In genomic region chr2:12636837-12637581, GRCh38 we compare ENCODE assay signal across 19 cellular contexts.
DNase-seq lines count a peak whose midpoint lies in the region; ATAC-seq, FAIRE-seq and TF ChIP-seq lines count a peak whose summit lies in the region.
"Had no signal": no experiment of that assay in that cellular context is flagged by ENCODE, and none has a peak within 500 bp of the region (broad histone marks: within the 10 kb centered on the region; RNA-seq: fewer than 3 reads in every experiment).

No MANE protein-coding gene starts in this region.

- H3K18ac ChIP-seq in IMR-90 (ENCODE audit: low read depth, low read length), result peak overlapping the region; percentile 71

- H2AK5ac ChIP-seq in IMR-90 (ENCODE audit: low read depth, low read length), result peak overlapping the region; percentile 77

- peaks cover 13% of the 10 kb centered on the region for H3K27me3 Mint-ChIP-seq in astrocyte (ENCODE audit: low read depth, unreplicated experiment)

- no CpG with 5 or more reads among the region's 1 CpG for WGBS in IMR-90 (ENCODE audit: extremely low coverage in 2 of 2, insufficient read length in 1 of 2), 2 experiments
- WGBS in right cardiac atrium, result 9% methylated on average over 1 of the region's 1 CpG
- 8% methylated on average over 1 of the region's 1 CpG for WGBS in smooth muscle cell (ENCODE audit: low lambda C conversion rate)
- 39 to 43% methylated on average over 1 of the region's 1 CpG for WGBS in thyroid gland, 2 donors

- H3K4me3 ChIP-seq in IMR-90 (ENCODE audit: insufficient read depth, low read depth, low read length) (no peak overlapping the region), astrocyte (ENCODE audit: insufficient read depth, low read depth, low read length) (no peak overlapping the region), right cardiac atrium (ENCODE audit: low read length) (no peak overlapping the region), smooth muscle cell (no peak overlapping the region), thyroid gland (replicated peaks in 1 of 3) (no peak overlapping the region), kidney (ENCODE audit: low read length in 2 of 2) (no peak overlapping the region)
- H3K4me3 ChIP-seq: lower lobe of right lung had no signal

- no peak for TF ChIP-seq POLR2A in IMR-90 (IDR thresholded peaks at IDR 0.05; ENCODE audit: low read depth, low read length)
- TF ChIP-seq POLR2A in thyroid gland (IDR thresholded peaks at IDR 0.05), result no peak

- H3K4me2 ChIP-seq in IMR-90 (ENCODE audit: low read depth, low read length), result 0 out of 2 replicates have a peak overlapping the region, but pooled peaks have one; percentile 7
- no peak overlapping the region for H3K4me2 ChIP-seq in astrocyte (ENCODE audit: low read length)
- H3K4me2 ChIP-seq in smooth muscle cell, result no peak overlapping the region

- in situ Hi-C loops in IMR-90 (cut with MboI; ENCODE audit: low sequenced_read_pairs), result no loop called here

- H3K23ac ChIP-seq in IMR-90 (ENCODE audit: low read depth, low read length), result peak overlapping the region; percentile 87; the same call in 1 of the 2 replicates

- peaks cover 1% of the 10 kb centered on the region for H3K9me3 Mint-ChIP-seq in astrocyte (ENCODE audit: unreplicated experiment)

- H3K9me3 ChIP-seq in IMR-90 (ENCODE audit: control insufficient read depth, insufficient read depth, low read length) (no peaks in the 10 kb centered on the region), astrocyte (ENCODE audit: insufficient read depth, low read depth, low read length) (no peaks in the 10 kb centered on the region), right cardiac atrium (ENCODE audit: control insufficient read depth, low read length) (no peaks in the 10 kb centered on the region), smooth muscle cell (replicated peaks; ENCODE audit: low read depth) (no peaks in the 10 kb centered on the region), thyroid gland (no peaks in the 10 kb centered on the region), kidney (ENCODE audit: control insufficient read depth in 1 of 2, low read length in 2 of 2) (no peaks in the 10 kb centered on the region)
- H3K9me3 ChIP-seq: lower lobe of right lung had no signal

- no peak overlapping the region for H3K27ac Mint-ChIP-seq in astrocyte (ENCODE audit: unreplicated experiment)
- H3K27ac Mint-ChIP-seq: activated CD4-positive, alpha-beta T cell treated with anti-CD3 and anti-CD28 coated beads, Interleukin-2, amount 10 ng/mL, durations not matched to agents 24 days and 14 days had no signal

- H4K20me1 ChIP-seq in IMR-90 (ENCODE audit: insufficient read depth, low read length) (no peaks in the 10 kb centered on the region), astrocyte (ENCODE audit: insufficient read depth, low read length) (no peaks in the 10 kb centered on the region), smooth muscle cell (ENCODE audit: low read depth) (no peaks in the 10 kb centered on the region)

- intact Hi-C loops in IMR-90 (cut with micrococcal nuclease) (no loop called here), right cardiac atrium (cut with DNase I) (no loop called here), thyroid gland (cut with DNase I) (no loop called here), kidney (cut with DNase I) (no loop called here)

- H2BK15ac ChIP-seq in IMR-90 (ENCODE audit: low read depth, low read length), result peak overlapping the region; percentile 96; the same call in 2 of the 3 replicates

- H4K5ac ChIP-seq in IMR-90 (ENCODE audit: low read depth, low read length), result peak overlapping the region; percentile 77

- peaks cover 11% of the 10 kb centered on the region for H3K4me1 Mint-ChIP-seq in astrocyte (ENCODE audit: low read depth, unreplicated experiment)
- H3K4me1 Mint-ChIP-seq: neural crest cell had no signal

- H3K27me3 ChIP-seq in IMR-90 (ENCODE audit: control insufficient read depth, insufficient read depth, low read length) (no peaks in the 10 kb centered on the region; the same call in 1 of the 2 replicates), astrocyte (ENCODE audit: insufficient read depth, low read length) (no peaks in the 10 kb centered on the region), right cardiac atrium (ENCODE audit: control insufficient read depth, insufficient read depth) (no peaks in the 10 kb centered on the region), smooth muscle cell (ENCODE audit: low read depth) (no peaks in the 10 kb centered on the region), thyroid gland (no peaks in the 10 kb centered on the region)

- H4K91ac ChIP-seq in IMR-90 (ENCODE audit: insufficient read depth, low read depth, low read length), result peak overlapping the region; percentile 85

- H3K36me3 ChIP-seq in IMR-90 (ENCODE audit: control insufficient read depth, insufficient read depth, low read length) (no peaks in the 10 kb centered on the region), astrocyte (ENCODE audit: insufficient read depth, low read length) (no peaks in the 10 kb centered on the region), smooth muscle cell (ENCODE audit: low read depth) (no peaks in the 10 kb centered on the region), thyroid gland (no peaks in the 10 kb centered on the region), kidney (ENCODE audit: control insufficient read depth in 1 of 2, insufficient read depth in 2 of 2, low read length in 2 of 2) (no peaks in the 10 kb centered on the region)
- H3K36me3 ChIP-seq: lower lobe of right lung had no signal

- H3K56ac ChIP-seq in IMR-90 (ENCODE audit: extremely low read depth, insufficient read depth, low read length), result no peak overlapping the region

- POLR2A ChIA-PET in IMR-90 (lab: Charles Lee; ENCODE audit: unreplicated experiment), result no interaction called here

- H3F3A ChIP-seq in smooth muscle cell (ENCODE audit: low read depth), result no peaks in the 10 kb centered on the region

- H3K9ac ChIP-seq in IMR-90 (ENCODE audit: low read depth, low read length) (peak overlapping the region; percentile 12; the same call in 1 of the 2 replicates), astrocyte (ENCODE audit: low read length) (no peak overlapping the region), smooth muscle cell (ENCODE audit: low read depth) (no peak overlapping the region), kidney (ENCODE audit: low read length in 2 of 2) (no peak overlapping the region)

- BruUV-seq in IMR-90 (replicated peaks; lab: Mats Ljungman, UMichigan), result no TSS peak

- TF ChIP-seq CTCF in IMR-90 (conservative IDR thresholded peaks at IDR 0.05; ENCODE audit: low read depth, low read length) (no peak), astrocyte (IDR thresholded peaks at IDR 0.05; ENCODE audit: insufficient read depth, low read depth, low read length) (no peak), smooth muscle cell (IDR thresholded peaks at IDR 0.05; ENCODE audit: borderline replicate concordance, insufficient read depth, poor library complexity, severe bottlenecking) (no peak), thyroid gland (IDR thresholded peaks at IDR 0.05) (no peak), kidney (IDR thresholded peaks at IDR 0.05; ENCODE audit: borderline replicate concordance, extremely low read depth, insufficient read depth) (no peak)

- H3K4me3 Mint-ChIP-seq in astrocyte (ENCODE audit: unreplicated experiment), result no peak overlapping the region
- H3K4me3 Mint-ChIP-seq: activated CD4-positive, alpha-beta T cell treated with anti-CD3 and anti-CD28 coated beads, Interleukin-2, amount 10 ng/mL, durations not matched to agents 24 days and 14 days; neural crest cell had no signal

- H3K79me2 ChIP-seq in astrocyte (ENCODE audit: insufficient read depth, low read length) (no peaks in the 10 kb centered on the region), smooth muscle cell (ENCODE audit: low read depth) (no peaks in the 10 kb centered on the region)

- H3K4me1 ChIP-seq in IMR-90 (ENCODE audit: control insufficient read depth, insufficient read depth, low read length) (peaks cover 3% of the 10 kb centered on the region; the same call in 1 of the 2 replicates), astrocyte (ENCODE audit: insufficient read depth, low read length) (no peaks in the 10 kb centered on the region), right cardiac atrium (ENCODE audit: control insufficient read depth, insufficient read depth, low read length) (no peaks in the 10 kb centered on the region), smooth muscle cell (ENCODE audit: low read depth) (peaks cover 3% of the 10 kb centered on the region), thyroid gland (no peaks in the 10 kb centered on the region), kidney (ENCODE audit: control insufficient read depth in 1 of 2, insufficient read depth in 1 of 2, low read depth in 1 of 2, low read length in 2 of 2) (no peaks in the 10 kb centered on the region)
- H3K4me1 ChIP-seq: lower lobe of right lung had no signal

- peak overlapping the region; percentile 27 for H2AFZ ChIP-seq in IMR-90 (replicated peaks; ENCODE audit: low read length, poor library complexity)
- H2AFZ ChIP-seq in astrocyte (ENCODE audit: low read depth, low read length), result no peak overlapping the region
- peak overlapping the region; percentile 41 for H2AFZ ChIP-seq in smooth muscle cell (ENCODE audit: low read depth)

- peak; percentile 74 for ATAC-seq in IMR-90 (ENCODE audit: low read depth)
- peak; percentile 41 to 55 for ATAC-seq in right cardiac atrium
- ATAC-seq: esophagus mucosa, lower lobe of right lung, sciatic nerve had no signal

- H3K9me1 ChIP-seq in IMR-90 (ENCODE audit: insufficient read depth, low read length), result no peaks in the 10 kb centered on the region

- peak overlapping the region; percentile 75 for H2BK120ac ChIP-seq in IMR-90 (ENCODE audit: low read depth, low read length)

- H3K79me1 ChIP-seq in IMR-90 (ENCODE audit: low read depth in 1 of 2, low read length in 2 of 2), result no peaks in the 10 kb centered on the region

- dilution Hi-C loops in IMR-90 (cut with HindIII; ENCODE audit: low sequenced_read_pairs, unreplicated experiment), result no loop called here

- H2BK5ac ChIP-seq in IMR-90 (ENCODE audit: low read depth, low read length, poor library complexity, severe bottlenecking), result peak overlapping the region; percentile 80

- CTCF ChIA-PET in IMR-90 (lab: Yijun Ruan, JAX), result no interaction called here

- H3K36me3 Mint-ChIP-seq in astrocyte (ENCODE audit: low read depth, unreplicated experiment), result no peaks in the 10 kb centered on the region
- H3K36me3 Mint-ChIP-seq: activated naive CD4-positive, alpha-beta T cell treated with anti-CD3 and anti-CD28 coated beads, Interleukin-2, amount 50 U/mL, for 72 hours had no signal

- H2AK9ac ChIP-seq in IMR-90 (replicated peaks; ENCODE audit: low read depth, low read length, poor library complexity), result no peak overlapping the region

- H3K14ac ChIP-seq in IMR-90 (replicated peaks; ENCODE audit: low read depth, low read length), result peak overlapping the region; percentile 84

- peak overlapping the region; percentile 71 to 89 for H4K8ac ChIP-seq in IMR-90 (ENCODE audit: low read depth in 2 of 2, low read length in 2 of 2)

- H3K4ac ChIP-seq in IMR-90 (ENCODE audit: low read depth, low read length), result peak overlapping the region; percentile 24

- DNase-seq in IMR-90, result peak; percentile 42
- DNase-seq in astrocyte (ENCODE audit: low read depth), result peak; percentile 16
- no peak for DNase-seq in right cardiac atrium
- DNase-seq in smooth muscle cell (lab: John Stamatoyannopoulos, UW; ENCODE audit: unreplicated experiment), result no peak
- DNase-seq in thyroid gland, result no peak
- DNase-seq in hypothalamus (lab: John Stamatoyannopoulos, UW), result no peak
- DNase-seq in kidney, result no peak
- DNase-seq: activated CD4-positive, alpha-beta T cell treated with anti-CD3 and anti-CD28 coated beads, Interleukin-2, amount 10 ng/mL, durations not matched to agents 24 days and 14 days; C1 segment of cervical spinal cord; cortex of kidney; DMS79; lower lobe of right lung; SHP77 treated with DMSO at 0.1 percent for 48 hours; T1000 had no signal

- peak overlapping the region; percentile 65 for H3K27ac ChIP-seq in IMR-90 (ENCODE audit: insufficient read depth, low read length)
- H3K27ac ChIP-seq in astrocyte (ENCODE audit: low read depth, low read length), result no peak overlapping the region
- no peak overlapping the region for H3K27ac ChIP-seq in right cardiac atrium (ENCODE audit: low read length)
- peak overlapping the region; percentile 42 for H3K27ac ChIP-seq in smooth muscle cell (ENCODE audit: low read depth)
- no peak overlapping the region for H3K27ac ChIP-seq in thyroid gland
- no peak overlapping the region for H3K27ac ChIP-seq in kidney (ENCODE audit: low read depth in 2 of 2, low read length in 2 of 2)
- H3K27ac ChIP-seq: lower lobe of right lung had no signal

- 0 out of 2 replicates have a peak overlapping the region, but pooled peaks have one; percentile 21 for H2BK20ac ChIP-seq in IMR-90 (ENCODE audit: low read depth, low read length)

- FAIRE-seq in astrocyte (lab: Jason Lieb, UNC), result no peak
- no peak for FAIRE-seq in kidney (lab: Jason Lieb, UNC)
- FAIRE-seq: urothelium cell line had no signal

- no peak for TF ChIP-seq RAD21 in IMR-90 (IDR thresholded peaks at IDR 0.05; ENCODE audit: low read length)

Comparison
In these comparisons a context has a peak if more than half of its experiments do, and no peak if none do; other contexts are left out.
1. DNase-seq: peak in IMR-90 (single experiment) and astrocyte (single experiment); none in right cardiac atrium (0 of 3), smooth muscle cell (single experiment), thyroid gland (0 of 2), hypothalamus (0 of 51) and kidney (single experiment).
2. H3K27ac ChIP-seq: peak in IMR-90 (single experiment) and smooth muscle cell (single experiment); none in astrocyte (single experiment), right cardiac atrium (single experiment), thyroid gland (0 of 3) and kidney (0 of 2).